In genomic region chr4:174201898-174202297, GRCh38 we compare ENCODE assay signal across 1 cellular context.
TF ChIP-seq lines count a peak whose summit lies in the region.

No MANE protein-coding gene starts in this region.

TF ChIP-seq in K562, 482 proteins besides CTCF, POLR2A, EP300 and RAD21 (continued from another document):
- TF ChIP-seq CUX1 (CRISPR knock-in tag; IDR thresholded peaks at IDR 0.05): no peak
- TF ChIP-seq XRCC4 (IDR thresholded peaks at IDR 0.05; ENCODE audit: extremely low read depth, insufficient read depth, insufficient read length): no peak
- TF ChIP-seq KDM5B (IDR thresholded peaks at IDR 0.05; ENCODE audit: insufficient replicate concordance, low read depth, low read length): no peak
- no peak for TF ChIP-seq GABPB2 (CRISPR knock-in tag; conservative IDR thresholded peaks at IDR 0.05)
- no peak for TF ChIP-seq CREB3 (tag; conservative IDR thresholded peaks at IDR 0.05; ENCODE audit: low read depth)
- no peak for TF ChIP-seq GMEB1 (CRISPR knock-in tag; IDR thresholded peaks at IDR 0.05)
- TF ChIP-seq ZNF212 (CRISPR knock-in tag; IDR thresholded peaks at IDR 0.05): no peak
- TF ChIP-seq VEZF1 (CRISPR knock-in tag; IDR thresholded peaks at IDR 0.05): no peak
- TF ChIP-seq JUND (IDR thresholded peaks at IDR 0.05; ENCODE audit: borderline replicate concordance, low read depth, low read length): no peak
- TF ChIP-seq JUND (tag; IDR thresholded peaks at IDR 0.05; ENCODE audit: borderline replicate concordance, low read depth, low read length): no peak
- no peak for TF ChIP-seq TARDBP (IDR thresholded peaks at IDR 0.05)
- TF ChIP-seq USF2 (CRISPR knock-in tag; IDR thresholded peaks at IDR 0.05): no peak
- no peak for TF ChIP-seq FOXP1 (CRISPR knock-in tag; IDR thresholded peaks at IDR 0.05)
- TF ChIP-seq POLR3A (IDR thresholded peaks at IDR 0.05; ENCODE audit: borderline replicate concordance, extremely low read depth, insufficient read depth, insufficient read length): no peak
TF ChIP-seq in K562: peak in this region for 0.
